ENCODE assay signal across 1 cellular context in genomic region chr20:9989066-9989724, GRCh38.
TF ChIP-seq lines count a peak whose summit lies in the region.

No MANE protein-coding gene starts in this region.

TF ChIP-seq in HepG2, 621 proteins besides CTCF, POLR2A, EP300 and RAD21:
- TF ChIP-seq IKZF1 (IDR thresholded peaks at IDR 0.05) (no peak), ZFP36L1 (CRISPR knock-in tag; IDR thresholded peaks at IDR 0.05) (no peak), KMT2A (CRISPR knock-in tag; IDR thresholded peaks at IDR 0.05) (no peak), CREM (IDR thresholded peaks at IDR 0.05) (no peak), CREM (CRISPR knock-in tag; IDR thresholded peaks at IDR 0.05) (no peak), NFIC (IDR thresholded peaks at IDR 0.05; ENCODE audit: low read length) (no peak), SP140L (CRISPR knock-in tag; IDR thresholded peaks at IDR 0.05; ENCODE audit: borderline replicate concordance) (no peak), TRIM24 (CRISPR knock-in tag; IDR thresholded peaks at IDR 0.05) (no peak), TERF1 (CRISPR knock-in tag; IDR thresholded peaks at IDR 0.05) (no peak), BRD4 (CRISPR knock-in tag; IDR thresholded peaks at IDR 0.05) (no peak), ZSCAN20 (CRISPR knock-in tag; IDR thresholded peaks at IDR 0.05; ENCODE audit: borderline replicate concordance) (no peak), TBL1XR1 (IDR thresholded peaks at IDR 0.05; ENCODE audit: borderline replicate concordance, low read length, partially characterized antibody) (no peak), ZNF883 (CRISPR knock-in tag; IDR thresholded peaks at IDR 0.05; ENCODE audit: not compliant biosample characterization) (no peak), MLX (CRISPR knock-in tag; IDR thresholded peaks at IDR 0.05) (no peak), ZBTB44 (CRISPR knock-in tag; IDR thresholded peaks at IDR 0.05) (no peak), SRSF1 (optimal IDR thresholded peaks at IDR 0.05; ENCODE audit: low read depth, low read length) (no peak), ATRX (CRISPR knock-in tag; IDR thresholded peaks at IDR 0.05; ENCODE audit: borderline replicate concordance) (no peak), SIX1 (CRISPR knock-in tag; IDR thresholded peaks at IDR 0.05; ENCODE audit: borderline replicate concordance) (no peak)
